1 cellular context compared by ENCODE assay signal in the genomic region with DNA sequence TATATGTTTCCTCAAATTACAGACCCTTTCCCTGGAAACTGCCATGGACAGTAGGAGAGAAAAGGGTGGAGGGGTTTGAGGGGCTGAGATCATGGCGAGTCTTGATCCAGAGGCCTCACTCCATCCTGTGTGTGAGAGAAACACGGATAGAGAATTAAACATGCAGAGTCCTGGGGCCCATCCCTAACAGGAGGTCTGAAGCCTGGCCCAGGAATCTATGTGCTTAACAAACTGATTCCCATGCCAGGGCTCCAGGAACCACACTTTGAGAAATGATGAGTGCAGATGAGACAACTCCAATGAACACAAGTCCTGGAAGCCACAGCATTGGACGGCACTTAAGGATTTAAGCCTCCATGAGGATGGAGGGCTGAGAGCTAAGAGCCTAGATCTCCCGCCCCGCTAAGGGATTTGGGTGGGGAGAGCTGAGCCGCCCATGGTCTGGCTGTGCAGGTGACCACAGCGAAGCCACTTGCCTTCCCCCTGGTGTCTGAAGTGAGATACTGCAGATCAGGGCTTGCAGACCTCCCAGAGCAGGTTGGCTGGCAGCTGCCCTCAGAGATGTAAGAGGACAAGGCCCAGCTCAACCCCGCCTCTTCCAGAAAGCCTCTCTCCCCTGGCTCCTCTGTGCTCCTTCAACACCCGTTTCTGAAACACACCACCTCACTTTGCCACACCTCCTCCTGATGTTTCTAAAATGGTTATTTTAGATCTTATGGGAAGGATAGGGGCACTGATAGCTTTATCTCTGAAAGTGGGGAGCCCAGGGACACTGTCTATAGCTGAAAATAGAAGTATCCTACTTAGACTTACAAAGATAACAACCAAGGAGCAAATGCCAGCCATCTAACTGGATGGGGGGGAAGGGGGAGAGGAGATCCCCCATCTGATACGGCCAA.
TF ChIP-seq lines count a peak whose summit lies in the region.

No MANE protein-coding gene starts in this region.

TF ChIP-seq in K562, 482 proteins besides CTCF, POLR2A, EP300 and RAD21 (continued from another document and continues in another):
- TF ChIP-seq CTCFL (IDR thresholded peaks at IDR 0.05; ENCODE audit: borderline replicate concordance, insufficient read depth, low read depth, low read length, poor library complexity, severe bottlenecking), result no peak
- no peak for TF ChIP-seq ZNF41 (CRISPR knock-in tag; conservative IDR thresholded peaks at IDR 0.05)
- no peak for TF ChIP-seq UBTF (IDR thresholded peaks at IDR 0.05; ENCODE audit: borderline replicate concordance in 1 of 2, low read depth in 2 of 2, low read length in 2 of 2)
- no peak for TF ChIP-seq SIRT6 (IDR thresholded peaks at IDR 0.05; ENCODE audit: low read depth, low read length)
- no peak for TF ChIP-seq TBP (optimal IDR thresholded peaks at IDR 0.05; ENCODE audit: low read depth, low read length)
- TF ChIP-seq ZKSCAN8 (CRISPR knock-in tag; IDR thresholded peaks at IDR 0.05), result no peak
- TF ChIP-seq CBX1 (IDR thresholded peaks at IDR 0.05; ENCODE audit: low read depth), result no peak
- TF ChIP-seq RFX1 (IDR thresholded peaks at IDR 0.05), result no peak
- no peak for TF ChIP-seq NRF1 (conservative IDR thresholded peaks at IDR 0.05 in 1 of 2, IDR thresholded peaks at IDR 0.05 in 1 of 2)
- no peak for TF ChIP-seq ZNF146 (CRISPR knock-in tag; IDR thresholded peaks at IDR 0.05; ENCODE audit: unreplicated experiment)
- no peak for TF ChIP-seq ZNF133 (CRISPR knock-in tag; IDR thresholded peaks at IDR 0.05)
- TF ChIP-seq STAT6 (CRISPR knock-in tag; IDR thresholded peaks at IDR 0.05), result no peak
- peak; percentile 33 for TF ChIP-seq VEZF1 (CRISPR knock-in tag; IDR thresholded peaks at IDR 0.05)
- TF ChIP-seq CLOCK (CRISPR knock-in tag; IDR thresholded peaks at IDR 0.05; ENCODE audit: borderline replicate concordance), result no peak
- TF ChIP-seq BCLAF1 (IDR thresholded peaks at IDR 0.05; ENCODE audit: borderline replicate concordance in 1 of 2, control insufficient read depth in 1 of 2, low read depth in 2 of 2, low read length in 1 of 2), result no peak
- no peak for TF ChIP-seq E2F3 (CRISPR knock-in tag; IDR thresholded peaks at IDR 0.05)
- TF ChIP-seq, protein P1, sequence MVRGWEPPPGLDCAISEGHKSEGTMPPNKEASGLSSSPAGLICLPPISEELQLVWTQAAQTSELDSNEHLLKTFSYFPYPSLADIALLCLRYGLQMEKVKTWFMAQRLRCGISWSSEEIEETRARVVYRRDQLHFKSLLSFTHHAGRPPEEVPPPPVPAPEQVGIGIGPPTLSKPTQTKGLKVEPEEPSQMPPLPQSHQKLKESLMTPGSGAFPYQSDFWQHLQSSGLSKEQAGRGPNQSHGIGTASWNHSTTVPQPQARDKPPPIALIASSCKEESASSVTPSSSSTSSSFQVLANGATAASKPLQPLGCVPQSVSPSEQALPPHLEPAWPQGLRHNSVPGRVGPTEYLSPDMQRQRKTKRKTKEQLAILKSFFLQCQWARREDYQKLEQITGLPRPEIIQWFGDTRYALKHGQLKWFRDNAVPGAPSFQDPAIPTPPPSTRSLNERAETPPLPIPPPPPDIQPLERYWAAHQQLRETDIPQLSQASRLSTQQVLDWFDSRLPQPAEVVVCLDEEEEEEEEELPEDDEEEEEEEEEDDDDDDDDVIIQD (CRISPR knock-in tag; IDR thresholded peaks at IDR 0.05), result no peak
- TF ChIP-seq ELK3 (CRISPR knock-in tag; IDR thresholded peaks at IDR 0.05), result no peak
- TF ChIP-seq JUND (IDR thresholded peaks at IDR 0.05; ENCODE audit: borderline replicate concordance, low read depth, low read length), result no peak
- TF ChIP-seq JUND (tag; IDR thresholded peaks at IDR 0.05; ENCODE audit: borderline replicate concordance, low read depth, low read length), result 0 out of 3 replicates have a peak, but pooled peaks have one; percentile 8
- TF ChIP-seq CBFA2T3 (IDR thresholded peaks at IDR 0.05), result peak; percentile 39
- peak in 1 of 3 experiments; percentile 42 for TF ChIP-seq YY1 (IDR thresholded peaks at IDR 0.05; ENCODE audit: borderline replicate concordance in 1 of 3, control insufficient read depth in 1 of 3, extremely low read depth in 1 of 3, insufficient read depth in 3 of 3, insufficient read length in 1 of 3, insufficient replicate concordance in 2 of 3, low read depth in 1 of 3, low read length in 2 of 3)
- TF ChIP-seq ZNF57 (CRISPR knock-in tag; IDR thresholded peaks at IDR 0.05), result no peak
- TF ChIP-seq, protein P2, sequence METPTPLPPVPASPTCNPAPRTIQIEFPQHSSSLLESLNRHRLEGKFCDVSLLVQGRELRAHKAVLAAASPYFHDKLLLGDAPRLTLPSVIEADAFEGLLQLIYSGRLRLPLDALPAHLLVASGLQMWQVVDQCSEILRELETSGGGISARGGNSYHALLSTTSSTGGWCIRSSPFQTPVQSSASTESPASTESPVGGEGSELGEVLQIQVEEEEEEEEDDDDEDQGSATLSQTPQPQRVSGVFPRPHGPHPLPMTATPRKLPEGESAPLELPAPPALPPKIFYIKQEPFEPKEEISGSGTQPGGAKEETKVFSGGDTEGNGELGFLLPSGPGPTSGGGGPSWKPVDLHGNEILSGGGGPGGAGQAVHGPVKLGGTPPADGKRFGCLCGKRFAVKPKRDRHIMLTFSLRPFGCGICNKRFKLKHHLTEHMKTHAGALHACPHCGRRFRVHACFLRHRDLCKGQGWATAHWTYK (CRISPR knock-in tag; IDR thresholded peaks at IDR 0.05), result no peak
- TF ChIP-seq, protein P3, sequence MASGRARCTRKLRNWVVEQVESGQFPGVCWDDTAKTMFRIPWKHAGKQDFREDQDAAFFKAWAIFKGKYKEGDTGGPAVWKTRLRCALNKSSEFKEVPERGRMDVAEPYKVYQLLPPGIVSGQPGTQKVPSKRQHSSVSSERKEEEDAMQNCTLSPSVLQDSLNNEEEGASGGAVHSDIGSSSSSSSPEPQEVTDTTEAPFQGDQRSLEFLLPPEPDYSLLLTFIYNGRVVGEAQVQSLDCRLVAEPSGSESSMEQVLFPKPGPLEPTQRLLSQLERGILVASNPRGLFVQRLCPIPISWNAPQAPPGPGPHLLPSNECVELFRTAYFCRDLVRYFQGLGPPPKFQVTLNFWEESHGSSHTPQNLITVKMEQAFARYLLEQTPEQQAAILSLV (tag; IDR thresholded peaks at IDR 0.05), result no peak
- TF ChIP-seq ZNF184 (CRISPR knock-in tag; IDR thresholded peaks at IDR 0.05), result no peak
- TF ChIP-seq CC2D1A (IDR thresholded peaks at IDR 0.05), result peak; percentile 66
- TF ChIP-seq, protein P4, sequence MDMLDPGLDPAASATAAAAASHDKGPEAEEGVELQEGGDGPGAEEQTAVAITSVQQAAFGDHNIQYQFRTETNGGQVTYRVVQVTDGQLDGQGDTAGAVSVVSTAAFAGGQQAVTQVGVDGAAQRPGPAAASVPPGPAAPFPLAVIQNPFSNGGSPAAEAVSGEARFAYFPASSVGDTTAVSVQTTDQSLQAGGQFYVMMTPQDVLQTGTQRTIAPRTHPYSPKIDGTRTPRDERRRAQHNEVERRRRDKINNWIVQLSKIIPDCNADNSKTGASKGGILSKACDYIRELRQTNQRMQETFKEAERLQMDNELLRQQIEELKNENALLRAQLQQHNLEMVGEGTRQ (CRISPR knock-in tag; IDR thresholded peaks at IDR 0.05), result no peak; the same call in 1 of the 2 replicates
- peak; percentile 79 for TF ChIP-seq STAG1 (CRISPR knock-in tag; IDR thresholded peaks at IDR 0.05; ENCODE audit: borderline replicate concordance)
